In the genomic region with DNA sequence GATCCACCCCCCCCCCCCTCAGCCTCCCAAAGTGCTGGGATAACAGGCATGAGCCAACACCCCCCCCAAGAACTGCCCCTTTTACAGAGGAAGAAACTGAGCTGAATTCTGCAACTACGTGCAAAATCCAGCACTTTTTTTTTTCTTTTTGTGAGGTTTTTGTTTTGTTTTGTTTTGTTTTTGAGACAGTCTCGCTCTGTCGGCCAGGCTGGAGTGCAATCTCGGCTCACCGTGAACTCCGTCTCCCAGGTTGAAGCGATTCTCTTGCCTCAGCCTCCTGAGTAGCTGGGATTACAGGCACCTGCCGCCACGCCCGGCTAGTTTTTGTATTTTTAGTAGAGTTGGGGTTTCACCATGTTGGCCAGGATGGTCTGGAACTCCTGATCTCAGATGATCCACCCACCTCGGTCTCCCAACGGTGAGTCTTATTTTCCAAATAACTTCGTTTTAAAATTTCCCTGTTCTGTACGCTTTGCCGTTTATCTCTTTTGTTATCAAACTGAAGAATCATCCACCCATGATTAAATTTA, we compare ENCODE assay signal across 13 cellular contexts. TPM values are rescaled to one million over a fixed set of nuclear protein-coding genes. Genes with fewer than 3 reads are reported as not detected.
DNase-seq lines count a peak whose midpoint lies in the region; ATAC-seq lines count a peak whose summit lies in the region.
"Had no signal": no experiment of that assay in that cellular context is flagged by ENCODE, and none has a peak within 500 bp of the region (broad histone marks: within the 10 kb centered on the region; RNA-seq: fewer than 3 reads in every experiment).

No MANE protein-coding gene starts in this region.

- DNase-seq in stimulated activated naive CD8-positive, alpha-beta T cell treated with anti-CD3 and anti-CD28 coated beads, Interleukin-15, Interleukin-2, amounts not matched to agents 100 U/mL and 50 U/mL, for 24 hours = no peak
- DNase-seq in T-cell (no peak), mesenteric fat pad (ENCODE audit: low spot score) (peak; percentile 14), amniotic stem cell (lab: John Stamatoyannopoulos, UW) (no peak), GF-D8 (lab: John Stamatoyannopoulos, UW) (no peak), nucleus accumbens (lab: John Stamatoyannopoulos, UW) (no peak)
- DNase-seq: activated gamma-delta T cell, C1 segment of cervical spinal cord, caudate nucleus, NCI-H2171 treated with DMSO at 0.1 percent for 48 hours had no signal

- peak overlapping the region; percentile 58 for H3K4me3 Mint-ChIP-seq in stimulated activated naive CD8-positive, alpha-beta T cell treated with anti-CD3 and anti-CD28 coated beads, Interleukin-15, Interleukin-2, amounts not matched to agents 100 ng/mL and 50 ng/mL, for 24 hours
- H3K4me3 Mint-ChIP-seq in T-cell = peak overlapping the region; percentile 54 to 73 (median 60)

- H3K27ac Mint-ChIP-seq in stimulated activated naive CD8-positive, alpha-beta T cell treated with anti-CD3 and anti-CD28 coated beads, Interleukin-15, Interleukin-2, amounts not matched to agents 100 ng/mL and 50 ng/mL, for 24 hours = peak overlapping the region; percentile 5
- H3K27ac Mint-ChIP-seq in T-cell = peak overlapping the region; percentile 83 to 89

- H3K27me3 Mint-ChIP-seq in stimulated activated naive CD8-positive, alpha-beta T cell treated with anti-CD3 and anti-CD28 coated beads, Interleukin-15, Interleukin-2, amounts not matched to agents 100 ng/mL and 50 ng/mL, for 24 hours = peaks cover 17% of the 10 kb centered on the region
- no peaks in the 10 kb centered on the region for H3K27me3 Mint-ChIP-seq in T-cell

- H3K4me1 Mint-ChIP-seq in stimulated activated naive CD8-positive, alpha-beta T cell treated with anti-CD3 and anti-CD28 coated beads, Interleukin-15, Interleukin-2, amounts not matched to agents 100 ng/mL and 50 ng/mL, for 24 hours (ENCODE audit: low read depth) = peaks cover 48% of the 10 kb centered on the region
- H3K4me1 Mint-ChIP-seq in T-cell = peaks cover 37 to 57% (median 37%) of the 10 kb centered on the region in 3 donors

- H3K36me3 Mint-ChIP-seq in stimulated activated naive CD8-positive, alpha-beta T cell treated with anti-CD3 and anti-CD28 coated beads, Interleukin-15, Interleukin-2, amounts not matched to agents 100 ng/mL and 50 ng/mL, for 24 hours (ENCODE audit: low read depth) = no peaks in the 10 kb centered on the region
- H3K36me3 Mint-ChIP-seq in T-cell = no peaks in the 10 kb centered on the region

- no peak for ATAC-seq in stimulated activated naive CD8-positive, alpha-beta T cell treated with anti-CD3 and anti-CD28 coated beads, Interleukin-15, Interleukin-2, amounts not matched to agents 100 U/mL and 50 U/mL, for 24 hours
- ATAC-seq in T-cell (replicated peaks in 1 of 4) = no peak
- no peak for ATAC-seq in HG02852 (IDR thresholded peaks at IDR 0.05; ENCODE audit: unreplicated experiment)

- CTCF ChIA-PET in T-cell (lab: Charles Lee) = no interaction called here

- no peaks in the 10 kb centered on the region for H3K9me3 Mint-ChIP-seq in stimulated activated naive CD8-positive, alpha-beta T cell treated with anti-CD3 and anti-CD28 coated beads, Interleukin-15, Interleukin-2, amounts not matched to agents 100 ng/mL and 50 ng/mL, for 24 hours
- H3K9me3 Mint-ChIP-seq in T-cell = peaks cover 0 to 6% (median 0%) of the 10 kb centered on the region in 3 donors

- POLR2A ChIA-PET in T-cell (lab: Charles Lee) = no interaction called here

RNA-seq across cellular contexts. Expression of a gene that starts 4.9 kb away (rescaled TPM):
- total RNA-seq in T-cell (1 to 10 TPM in 2 of 5 donors, under 1 TPM in 3; 0.48 to 1.9 (median 0.82) TPM), mesenteric fat pad (0.22 TPM)
- total RNA-seq: frontal cortex had no signal
